In the genomic region with DNA sequence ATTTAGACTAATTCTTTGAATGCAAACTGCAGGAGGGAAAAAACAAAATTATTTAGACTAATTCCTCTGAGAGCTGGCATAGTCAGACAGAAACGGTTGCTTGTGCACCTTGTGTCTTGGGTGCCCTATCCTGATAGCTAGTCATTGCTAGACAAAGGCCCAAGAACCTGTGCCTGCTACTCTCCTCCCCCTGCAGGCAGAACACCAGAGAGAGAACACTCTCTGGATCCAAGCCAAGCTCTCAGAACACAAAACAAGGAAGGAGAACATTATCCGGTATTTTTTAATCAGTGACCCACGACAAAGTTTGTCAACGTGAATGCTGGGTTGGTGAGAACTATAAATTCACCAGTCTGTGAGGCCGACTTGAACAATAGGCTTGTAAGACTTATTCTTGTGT, we compare ENCODE assay signal across 12 cellular contexts. TPM values are rescaled to one million over a fixed set of nuclear protein-coding genes. Genes with fewer than 3 reads are reported as not detected.
A peak's percentile ranks its signal among the peaks of the same experiment; 100 is the strongest.
DNase-seq lines count a peak whose midpoint lies in the region; ATAC-seq and TF ChIP-seq lines count a peak whose summit lies in the region.
"Had no signal": no experiment of that assay in that cellular context is flagged by ENCODE, and none has a peak within 500 bp of the region (broad histone marks: within the 10 kb centered on the region; RNA-seq: fewer than 3 reads in every experiment).

No MANE protein-coding gene starts in this region.

- no peak overlapping the region for H3K9ac ChIP-seq in trophoblast cell (ENCODE audit: low read length)

- no peak overlapping the region for H3K14ac ChIP-seq in trophoblast cell (ENCODE audit: low read length)

- H3K27me3 ChIP-seq in GM23338 (ENCODE audit: insufficient read depth) (no peaks in the 10 kb centered on the region), trophoblast cell (ENCODE audit: insufficient read depth, low read length) (no peaks in the 10 kb centered on the region), H7 (ENCODE audit: control insufficient read depth, insufficient read depth, low read length) (no peaks in the 10 kb centered on the region)

- no peak overlapping the region for H2BK12ac ChIP-seq in trophoblast cell (ENCODE audit: low read length)

- H3K36me3 ChIP-seq in GM23338 (ENCODE audit: insufficient read depth) (no peaks in the 10 kb centered on the region), trophoblast cell (ENCODE audit: control insufficient read depth in 1 of 2, insufficient read depth in 2 of 2, low read length in 2 of 2) (no peaks in the 10 kb centered on the region), H7 (replicated peaks; ENCODE audit: control insufficient read depth, insufficient read depth, low read length) (no peaks in the 10 kb centered on the region)

- H2AFZ ChIP-seq in GM23338 (peak overlapping the region; percentile 48), trophoblast cell (ENCODE audit: insufficient read depth, low read length, poor library complexity) (no peak overlapping the region)

- peak; percentile 79 for ATAC-seq in GM23338

- H3K4me1 ChIP-seq in GM23338 (ENCODE audit: insufficient read depth) (no peaks in the 10 kb centered on the region), trophoblast cell (ENCODE audit: control insufficient read depth in 1 of 2, insufficient read depth in 2 of 2, low read length in 2 of 2) (no peaks in the 10 kb centered on the region)

- H4K91ac ChIP-seq in trophoblast cell (ENCODE audit: low read depth, low read length) = no peak overlapping the region

- no peaks in the 10 kb centered on the region for H3F3A ChIP-seq in GM23338 (replicated peaks; ENCODE audit: low read depth)

- no peak overlapping the region for H3K23ac ChIP-seq in trophoblast cell (ENCODE audit: low read length)

- H3K27ac Mint-ChIP-seq in GM23338 (no peak overlapping the region), nephron progenitor cell (peak overlapping the region; percentile 76)
- H3K27ac Mint-ChIP-seq: activated B cell treated with CpG ODN at 0.5 μM for 24 hours; activated naive CD8-positive, alpha-beta T cell treated with anti-CD3 and anti-CD28 coated beads, Interleukin-2, amount 10 ng/mL, durations not matched to agents 7 days and 5 days had no signal

- no peak overlapping the region for H4K12ac ChIP-seq in trophoblast cell (ENCODE audit: low read depth, low read length)

- no peak overlapping the region for H2BK120ac ChIP-seq in trophoblast cell (ENCODE audit: insufficient read depth, low read length, poor library complexity)

- no peaks in the 10 kb centered on the region; the same call in 2 of the 3 replicates for H3K36me3 Mint-ChIP-seq in GM23338 (ENCODE audit: low read depth)
- no peaks in the 10 kb centered on the region for H3K36me3 Mint-ChIP-seq in nephron progenitor cell (ENCODE audit: low read depth)
- H3K36me3 Mint-ChIP-seq: activated naive CD8-positive, alpha-beta T cell treated with anti-CD3 and anti-CD28 coated beads, Interleukin-2, amount 10 ng/mL, durations not matched to agents 7 days and 5 days had no signal

- H3K9me3 ChIP-seq in trophoblast cell (ENCODE audit: insufficient read depth, low read depth, low read length) = no peaks in the 10 kb centered on the region

- H3K18ac ChIP-seq in trophoblast cell (ENCODE audit: low read length) = no peak overlapping the region

- H3K27me3 Mint-ChIP-seq in GM23338 (ENCODE audit: insufficient read depth, low read depth, poor library complexity) (peaks cover 3% of the 10 kb centered on the region), nephron progenitor cell (ENCODE audit: low read depth, poor library complexity) (peaks cover 6% of the 10 kb centered on the region)
- H3K27me3 Mint-ChIP-seq: activated naive CD8-positive, alpha-beta T cell treated with anti-CD3 and anti-CD28 coated beads, Interleukin-2, amount 10 ng/mL, durations not matched to agents 7 days and 5 days had no signal

- H3K4me3 ChIP-seq in GM23338 (no peak overlapping the region), fibroblast of mammary gland (ENCODE audit: control insufficient read depth, low read depth, low read length) (no peak overlapping the region), trophoblast cell (ENCODE audit: low read depth, low read length) (no peak overlapping the region), H7 (ENCODE audit: insufficient read depth, low read depth, low read length) (no peak overlapping the region)

- WGBS in trophoblast cell (ENCODE audit: extremely low coverage, insufficient coverage, insufficient read length) = no CpG with 5 or more reads among the region's 5 CpGs

- H3K27ac ChIP-seq in GM23338 (ENCODE audit: low read depth) (no peak overlapping the region), trophoblast cell (ENCODE audit: low read depth, low read length) (no peak overlapping the region)

- no peak overlapping the region for H3K4me2 ChIP-seq in GM23338
- H3K4me2 ChIP-seq in trophoblast cell (ENCODE audit: low read length) = no peak overlapping the region

- H3K4me3 Mint-ChIP-seq in GM23338 (no peak overlapping the region), nephron progenitor cell (no peak overlapping the region)
- H3K4me3 Mint-ChIP-seq: activated B cell treated with CpG ODN at 0.5 μM for 24 hours; activated naive CD8-positive, alpha-beta T cell treated with anti-CD3 and anti-CD28 coated beads, Interleukin-2, amount 10 ng/mL, durations not matched to agents 7 days and 5 days had no signal

- H3K4ac ChIP-seq in trophoblast cell (ENCODE audit: low read depth, low read length) = no peak overlapping the region

- H4K8ac ChIP-seq in trophoblast cell (ENCODE audit: low read depth, low read length) = no peak overlapping the region

- H4K20me1 ChIP-seq in GM23338 (replicated peaks; ENCODE audit: insufficient read depth) = no peaks in the 10 kb centered on the region

- H3K9me3 Mint-ChIP-seq in GM23338 (no peaks in the 10 kb centered on the region), nephron progenitor cell (no peaks in the 10 kb centered on the region)
- H3K9me3 Mint-ChIP-seq: activated B cell treated with CpG ODN at 0.5 μM for 24 hours; activated naive CD8-positive, alpha-beta T cell treated with anti-CD3 and anti-CD28 coated beads, Interleukin-2, amount 10 ng/mL, durations not matched to agents 7 days and 5 days had no signal

- peak; percentile 14 to 45; a peak in 2 of 4 replicates for TF ChIP-seq CTCF in GM23338 (conservative IDR thresholded peaks at IDR 0.05; ENCODE audit: low read depth in 2 of 2)
- TF ChIP-seq CTCF in fibroblast of mammary gland (conservative IDR thresholded peaks at IDR 0.05; ENCODE audit: control insufficient read depth, insufficient read depth, low read depth, low read length) = peak; percentile 22
- no peak for TF ChIP-seq CTCF in nephron progenitor cell (IDR thresholded peaks at IDR 0.05)

- H2BK5ac ChIP-seq in trophoblast cell (ENCODE audit: low read depth, low read length, poor library complexity) = no peak overlapping the region

- peak; percentile 24 for DNase-seq in GM23338 (ENCODE audit: low spot score)
- DNase-seq in NCI-H69 (lab: John Stamatoyannopoulos, UW) = peak; percentile 69
- peak; percentile 29 for DNase-seq in fibroblast of mammary gland (ENCODE audit: low read depth)
- DNase-seq in nephron progenitor cell = no peak
- no peak for DNase-seq in GOT3 (lab: John Stamatoyannopoulos, UW)
- DNase-seq in trophoblast cell = no peak
- no peak for DNase-seq in H7
- no peak for DNase-seq in stimulated activated CD4-positive, alpha-beta T cell treated with anti-CD3 and anti-CD28 coated beads, Interleukin-4, amount 100 ng/mL, for 24 hours
- DNase-seq: activated B cell treated with CpG ODN at 0.5 μM for 24 hours; activated naive CD8-positive, alpha-beta T cell treated with anti-CD3 and anti-CD28 coated beads, Interleukin-2, amount 10 ng/mL, durations not matched to agents 7 days and 5 days; GDM1; NCI-H2107 had no signal

- H2AK5ac ChIP-seq in trophoblast cell (ENCODE audit: low read length) = no peak overlapping the region

- peaks cover 5% of the 10 kb centered on the region; the same call in 1 of the 2 replicates for H3K9me2 ChIP-seq in GM23338 (ENCODE audit: insufficient read depth)

- no peaks in the 10 kb centered on the region for H3K79me2 ChIP-seq in GM23338 (replicated peaks; ENCODE audit: insufficient read depth)
- no peaks in the 10 kb centered on the region for H3K79me2 ChIP-seq in trophoblast cell (ENCODE audit: control insufficient read depth, insufficient read depth, low read length, poor library complexity)

- H3K79me1 ChIP-seq in trophoblast cell (ENCODE audit: low read length) = no peaks in the 10 kb centered on the region

- H3K4me1 Mint-ChIP-seq in GM23338 (no peaks in the 10 kb centered on the region), nephron progenitor cell (peaks cover 27% of the 10 kb centered on the region)
- H3K4me1 Mint-ChIP-seq: activated B cell treated with CpG ODN at 0.5 μM for 24 hours; activated naive CD8-positive, alpha-beta T cell treated with anti-CD3 and anti-CD28 coated beads, Interleukin-2, amount 10 ng/mL, durations not matched to agents 7 days and 5 days had no signal

RNA-seq across cellular contexts. Expression of gene PPP1R9A, which starts 18.9 kb away (rescaled TPM):
- 16.2 and 31.8 TPM in 2 replicates for total RNA-seq in GM23338 (2014; rRNA removed; shearing (Covaris generic))
- polyA plus RNA-seq in GM23338 (2016; fragmentation: Nextera tagmentation; extraction: Ambion mirVana) = 9.3 and 10.6 TPM in 2 replicates
- polyA plus RNA-seq in trophoblast cell (2013) = 1.3 and 1.5 TPM in 2 replicates
- 8.0 and 10.9 TPM in 2 replicates for total RNA-seq in H7 (2014; rRNA removed; shearing (Covaris generic))

Comparison
In these comparisons a context has a peak if more than half of its experiments do, and no peak if none do; other contexts are left out.
1. DNase-seq: peak in GM23338 (single experiment), NCI-H69 (single experiment) and fibroblast of mammary gland (single experiment); none in nephron progenitor cell (single experiment), GOT3 (single experiment), trophoblast cell (0 of 2), H7 (single experiment) and stimulated activated CD4-positive, alpha-beta T cell treated with anti-CD3 and anti-CD28 coated beads, Interleukin-4, amount 100 ng/mL, for 24 hours (single experiment).